ENCODE assay signal across 18 cellular contexts in genomic region chr6:56526860-56527544, GRCh38.
DNase-seq lines count a peak whose midpoint lies in the region; ATAC-seq and TF ChIP-seq lines count a peak whose summit lies in the region.
"Had no signal": no experiment of that assay in that cellular context is flagged by ENCODE, and none has a peak within 500 bp of the region (broad histone marks: within the 10 kb centered on the region; RNA-seq: fewer than 3 reads in every experiment).

No MANE protein-coding gene starts in this region.

- H3K27ac ChIP-seq in breast epithelium (peak overlapping the region; percentile 38 to 41), dorsolateral prefrontal cortex (peak overlapping the region in 36 of 59 donors; percentile 7 to 83 (median 63)), muscle layer of colon (ENCODE audit: low read depth, low read length) (peak overlapping the region; percentile 83), upper lobe of left lung (peak overlapping the region in 3 of 4 donors; percentile 25 to 64 (median 42))
- H3K27ac ChIP-seq: 22Rv1, C4-2B had no signal

- no peak for TF ChIP-seq CTCF in breast epithelium (IDR thresholded peaks at IDR 0.05)
- no peak for TF ChIP-seq CTCF in MCF 10A (IDR thresholded peaks at IDR 0.05; ENCODE audit: unreplicated experiment)
- TF ChIP-seq CTCF in dorsolateral prefrontal cortex (IDR thresholded peaks at IDR 0.05 in 54 of 56, conservative IDR thresholded peaks at IDR 0.05 in 2 of 56; ENCODE audit: low read depth in 1 of 56, partially characterized antibody in 56 of 56) = no peak
- no peak for TF ChIP-seq CTCF in upper lobe of left lung (IDR thresholded peaks at IDR 0.05)

- peaks cover 6% of the 10 kb centered on the region for H3K4me1 Mint-ChIP-seq in MCF 10A (ENCODE audit: insufficient read depth, unreplicated experiment)
- H3K4me1 Mint-ChIP-seq: activated naive CD8-positive, alpha-beta T cell treated with anti-CD3 and anti-CD28 coated beads, Interleukin-2, amount 10 ng/mL, durations not matched to agents 7 days and 5 days had no signal

- H3K27ac Mint-ChIP-seq in MCF 10A (ENCODE audit: low read depth, unreplicated experiment) = no peak overlapping the region
- H3K27ac Mint-ChIP-seq: activated CD4-positive, alpha-beta memory T cell treated with anti-CD3 and anti-CD28 coated beads for 36 hours; activated naive CD8-positive, alpha-beta T cell treated with anti-CD3 and anti-CD28 coated beads, Interleukin-2, amount 10 ng/mL, durations not matched to agents 7 days and 5 days had no signal

- intact Hi-C loops in breast epithelium (cut with DNase I; ENCODE audit: low total_unique reads) (no loop called here), MCF 10A (cut with micrococcal nuclease) (no loop called here), dorsolateral prefrontal cortex (cut with DNase I) (no loop called here)

- H3K27me3 ChIP-seq in breast epithelium (no peaks in the 10 kb centered on the region), dorsolateral prefrontal cortex (no peaks in the 10 kb centered on the region), muscle layer of colon (ENCODE audit: control insufficient read depth in 1 of 2, insufficient read depth in 2 of 2, low read length in 2 of 2) (no peaks in the 10 kb centered on the region), upper lobe of left lung (no peaks in the 10 kb centered on the region)
- H3K27me3 ChIP-seq: MG63 had no signal

- no peak for DNase-seq in breast epithelium (ENCODE audit: low spot score in 2 of 2)
- no peak for DNase-seq in MCF 10A (ENCODE audit: unreplicated experiment)
- DNase-seq in dorsolateral prefrontal cortex = no peak
- DNase-seq in upper lobe of left lung = no peak
- DNase-seq in SIG-M5 (lab: John Stamatoyannopoulos, UW) = no peak
- no peak for DNase-seq in NCI-H2029 treated with DMSO at 0.1 percent for 48 hours (lab: John Stamatoyannopoulos, UW)
- DNase-seq: activated CD4-positive, alpha-beta memory T cell treated with anti-CD3 and anti-CD28 coated beads for 36 hours; activated naive CD8-positive, alpha-beta T cell treated with anti-CD3 and anti-CD28 coated beads, Interleukin-2, amount 10 ng/mL, durations not matched to agents 7 days and 5 days; activated T-cell treated with anti-CD3 and anti-CD28 coated beads, Interleukin-2, amount 50 U/mL, for 48 hours; mesendoderm; MG63; NCI-H187 treated with DMSO at 0.1 percent for 48 hours; NCI-H524; stimulated activated CD4-positive, alpha-beta T cell treated with anti-CD3 and anti-CD28 coated beads, Interleukin-2, amount 100 ng/mL, for 48 hours had no signal

- ATAC-seq in upper lobe of left lung (ENCODE audit: low FRiP score in 2 of 2) (no peak), GM21576 (IDR thresholded peaks at IDR 0.05; ENCODE audit: unreplicated experiment) (no peak)

- H3K36me3 Mint-ChIP-seq in MCF 10A (ENCODE audit: insufficient read depth, unreplicated experiment) = peaks cover 95% of the 10 kb centered on the region
- H3K36me3 Mint-ChIP-seq: activated CD4-positive, alpha-beta memory T cell treated with anti-CD3 and anti-CD28 coated beads for 36 hours; activated naive CD8-positive, alpha-beta T cell treated with anti-CD3 and anti-CD28 coated beads, Interleukin-2, amount 10 ng/mL, durations not matched to agents 7 days and 5 days had no signal

- H3K36me3 ChIP-seq in breast epithelium (no peaks in the 10 kb centered on the region), muscle layer of colon (ENCODE audit: insufficient read depth, low read length) (peaks cover 50% of the 10 kb centered on the region), upper lobe of left lung (peaks cover 0 to 56% (median 7%) of the 10 kb centered on the region in 4 donors)

- H3K4me1 ChIP-seq in breast epithelium (no peaks in the 10 kb centered on the region), muscle layer of colon (ENCODE audit: insufficient read depth, low read length) (peaks cover 74% of the 10 kb centered on the region), upper lobe of left lung (peaks cover 0 to 24% (median 10%) of the 10 kb centered on the region in 4 donors)

- no peak overlapping the region for H3K4me3 ChIP-seq in breast epithelium
- H3K4me3 ChIP-seq in dorsolateral prefrontal cortex = no peak overlapping the region
- H3K4me3 ChIP-seq in muscle layer of colon (ENCODE audit: low read depth in 1 of 2, low read length in 2 of 2) = no peak overlapping the region
- no peak overlapping the region for H3K4me3 ChIP-seq in upper lobe of left lung
- H3K4me3 ChIP-seq: MG63 had no signal

- H3K9me3 ChIP-seq in breast epithelium (no peaks in the 10 kb centered on the region), muscle layer of colon (ENCODE audit: low read length) (no peaks in the 10 kb centered on the region), upper lobe of left lung (no peaks in the 10 kb centered on the region)
- H3K9me3 ChIP-seq: MG63 had no signal

- BruUV-seq in MCF 10A (replicated peaks; lab: Mats Ljungman, UMichigan) = no TSS peak

- H3K9me3 Mint-ChIP-seq in MCF 10A (ENCODE audit: unreplicated experiment) = no peaks in the 10 kb centered on the region
- H3K9me3 Mint-ChIP-seq: activated CD4-positive, alpha-beta memory T cell treated with anti-CD3 and anti-CD28 coated beads for 36 hours; activated naive CD8-positive, alpha-beta T cell treated with anti-CD3 and anti-CD28 coated beads, Interleukin-2, amount 10 ng/mL, durations not matched to agents 7 days and 5 days had no signal

- H3K4me3 Mint-ChIP-seq in MCF 10A (ENCODE audit: unreplicated experiment) = no peak overlapping the region
- H3K4me3 Mint-ChIP-seq: activated CD4-positive, alpha-beta memory T cell treated with anti-CD3 and anti-CD28 coated beads for 36 hours; activated naive CD8-positive, alpha-beta T cell treated with anti-CD3 and anti-CD28 coated beads, Interleukin-2, amount 10 ng/mL, durations not matched to agents 7 days and 5 days had no signal

- no peak for TF ChIP-seq EP300 in upper lobe of left lung (IDR thresholded peaks at IDR 0.05)

- no peak overlapping the region for H3K9ac ChIP-seq in muscle layer of colon (ENCODE audit: low read length)

- POLR2A ChIA-PET in MCF 10A (lab: Yijun Ruan, JAX) = interaction anchor here (0.9 to 1.3 kb wide), 3 partner anchors 10 to 32 kb away, joined by 3 to 6 read pairs (median 5); no protein-coding TSS in a partner anchor

- TF ChIP-seq POLR2A in breast epithelium (IDR thresholded peaks at IDR 0.05) (no peak), upper lobe of left lung (IDR thresholded peaks at IDR 0.05) (no peak)

- H3K27me3 Mint-ChIP-seq in MCF 10A (ENCODE audit: insufficient read depth, unreplicated experiment) = no peaks in the 10 kb centered on the region
- H3K27me3 Mint-ChIP-seq: activated CD4-positive, alpha-beta memory T cell treated with anti-CD3 and anti-CD28 coated beads for 36 hours had no signal

- CTCF ChIA-PET in MCF 10A (lab: Yijun Ruan, JAX) = no interaction called here

- 41 to 44% methylated on average over 1 of the region's 1 CpG for WGBS in upper lobe of left lung, 2 donors
